Comparison of ENCODE assay signal across 20 cellular contexts in the genomic region with DNA sequence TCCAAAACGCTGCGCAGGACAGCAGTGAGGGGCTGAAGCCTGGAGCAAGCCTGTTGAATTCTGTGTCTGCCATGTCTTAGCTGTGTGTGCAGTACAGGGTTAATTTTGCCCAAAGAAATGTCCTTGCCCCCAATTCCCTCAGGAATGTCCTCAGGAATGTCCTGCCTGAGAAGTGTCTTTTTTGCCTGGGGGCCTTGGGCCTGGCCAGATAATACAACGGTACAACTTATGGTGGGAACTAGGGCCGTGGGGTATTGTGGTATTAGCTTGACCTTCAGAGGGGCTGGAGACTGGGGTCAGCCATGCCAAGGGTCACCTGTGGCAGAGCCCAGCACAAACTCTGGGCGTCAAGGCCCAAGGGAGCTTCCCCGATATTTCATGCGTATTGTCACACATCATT.
"Had no signal": no experiment of that assay in that cellular context is flagged by ENCODE, and none has a peak within 500 bp of the region (broad histone marks: within the 10 kb centered on the region; RNA-seq: fewer than 3 reads in every experiment).

No MANE protein-coding gene starts in this region.

- H3K36me3 ChIP-seq: heart left ventricle, left ventricle myocardium inferior, ovary, stomach, thyroid gland, transverse colon, upper lobe of left lung, vagina had no signal

- H3K27ac ChIP-seq: heart left ventricle, left ventricle myocardium inferior, ovary, skin epidermis, stomach, testis, thyroid gland, transverse colon, upper lobe of left lung, vagina had no signal

- DNase-seq: immature natural killer cell; left ventricle myocardium inferior; naive thymus-derived CD8-positive, alpha-beta T cell; ovary; right cardiac atrium; stimulated activated CD4-positive, alpha-beta T cell treated with anti-CD3 and anti-CD28 coated beads, Interleukin-12 subunit alpha, Interleukin-12 subunit beta, amount 100 ng/mL, for 4 hours; stimulated activated CD4-positive, alpha-beta T cell treated with anti-CD3 and anti-CD28 coated beads, Interleukin-15, amount 100 ng/mL, for 24 hours; stimulated activated CD4-positive, alpha-beta T cell treated with anti-CD3 and anti-CD28 coated beads, Interleukin-2, amount 100 ng/mL, for 24 hours; stimulated activated CD4-positive, alpha-beta T cell treated with anti-CD3 and anti-CD28 coated beads, Interleukin-4, amount 100 ng/mL, for 1 hour; stimulated activated naive B cell treated with anti-CD40 and anti-IgM and Interleukin-4, amounts not matched to agents 10 μg/mL and 1 μg/mL and 100 μg/mL, for 72 hours; stimulated activated naive CD8-positive, alpha-beta T cell treated with anti-CD3 and anti-CD28 coated beads, Interleukin-15, Interleukin-2, amounts not matched to agents 100 U/mL and 50 U/mL, for 24 hours; stomach; testis; thyroid gland; transverse colon; upper lobe of left lung had no signal

- H3K4me1 ChIP-seq: heart left ventricle, left ventricle myocardium inferior, stomach, testis, thyroid gland, transverse colon, upper lobe of left lung, vagina had no signal

- H3K27me3 ChIP-seq: ovary, testis, thyroid gland, transverse colon, upper lobe of left lung, vagina had no signal

- H3K9me3 ChIP-seq: left ventricle myocardium inferior, ovary, testis, thyroid gland, transverse colon, vagina had no signal

- H3K4me3 ChIP-seq: heart left ventricle, left ventricle myocardium inferior, lung, ovary, skin epidermis, stomach, testis, thyroid gland, transverse colon, upper lobe of left lung, vagina had no signal
